Comparison of ENCODE assay signal across 25 cellular contexts in the genomic region with DNA sequence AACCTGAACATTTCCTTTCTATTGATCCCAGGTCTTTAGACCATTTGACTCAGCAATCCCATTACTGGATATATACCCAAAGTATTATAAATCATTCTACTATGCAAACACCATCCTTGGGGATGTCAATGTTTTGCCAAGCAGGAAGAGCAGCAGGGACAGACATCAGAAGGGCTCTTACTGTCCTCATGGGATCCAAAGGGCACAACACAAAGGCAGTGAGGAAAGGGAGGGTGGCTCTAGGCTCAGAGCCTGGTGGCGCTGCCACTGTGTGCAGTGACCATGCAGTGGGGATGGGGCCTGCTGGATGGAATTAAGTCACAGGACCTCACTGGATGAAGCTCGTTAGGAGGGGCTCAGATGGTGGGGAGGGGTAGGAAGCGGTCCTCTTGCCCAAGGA. TPM values are rescaled to one million over a fixed set of nuclear protein-coding genes. Genes with fewer than 3 reads are reported as not detected.
"Had no signal": no experiment of that assay in that cellular context is flagged by ENCODE, and none has a peak within 500 bp of the region (broad histone marks: within the 10 kb centered on the region; RNA-seq: fewer than 3 reads in every experiment).

No MANE protein-coding gene starts in this region.

- H3K4me3 ChIP-seq: ascending aorta, breast epithelium, esophagus squamous epithelium, heart right ventricle, ovary, right lobe of liver, tibial nerve, vagina had no signal

- DNase-seq: activated CD4-positive, alpha-beta T cell treated with anti-CD3 and anti-CD28 coated beads, Interleukin-2, amount 10 ng/mL, durations not matched to agents 7 days and 5 days; activated CD4-positive, CD25-positive, alpha-beta regulatory T cell; activated CD8-positive, alpha-beta memory T cell treated with anti-CD3 and anti-CD28 coated beads, Interleukin-2, amount 50 U/mL, for 4 hours; activated effector memory CD4-positive, alpha-beta T cell treated with anti-CD3 and anti-CD28 coated beads, Interleukin-2, amount 50 U/mL, for 16 hours; activated naive CD4-positive, alpha-beta T cell treated with anti-CD3 and anti-CD28 coated beads, Interleukin-2, amount 50 U/mL, for 16 hours; activated T-cell treated with anti-CD3 and anti-CD28 coated beads, Interleukin-2, amount 50 U/mL, for 72 hours; cerebellar nuclear complex; effector CD8-positive, alpha-beta T cell; esophagus squamous epithelium; heart right ventricle; immature natural killer cell; kidney glomerular epithelial cell; left ventricle myocardium superior; naive thymus-derived CD8-positive, alpha-beta T cell; ovary; right lobe of liver; small intestine; stimulated activated CD4-positive, alpha-beta T cell treated with anti-CD3 and anti-CD28 coated beads, Interleukin-15, amount 100 ng/mL, for 24 hours; stimulated activated CD4-positive, alpha-beta T cell treated with anti-CD3 and anti-CD28 coated beads, Interleukin-2, amount 100 ng/mL, for 48 hours had no signal

- H3K36me3 ChIP-seq: ascending aorta, breast epithelium, esophagus squamous epithelium, heart right ventricle, ovary, right lobe of liver, tibial nerve, vagina had no signal

- H3K4me1 ChIP-seq: ascending aorta, breast epithelium, vagina had no signal

- H3K27ac Mint-ChIP-seq: activated CD4-positive, alpha-beta T cell treated with anti-CD3 and anti-CD28 coated beads, Interleukin-2, amount 10 ng/mL, durations not matched to agents 7 days and 5 days; activated T-cell treated with anti-CD3 and anti-CD28 coated beads, Interleukin-2, amount 50 U/mL, for 72 hours; immature natural killer cell; stimulated activated naive CD8-positive, alpha-beta T cell treated with anti-CD3 and anti-CD28 coated beads, Interleukin-15, Interleukin-2, amounts not matched to agents 100 ng/mL and 50 ng/mL, for 24 hours had no signal

- H3K27me3 Mint-ChIP-seq: activated CD4-positive, alpha-beta T cell treated with anti-CD3 and anti-CD28 coated beads, Interleukin-2, amount 10 ng/mL, durations not matched to agents 7 days and 5 days had no signal

- H3K27ac ChIP-seq: ascending aorta, breast epithelium, heart right ventricle, ovary, right lobe of liver, vagina had no signal

- ATAC-seq: activated T-cell treated with anti-CD3 and anti-CD28 coated beads, Interleukin-2, amount 50 U/mL, for 72 hours; heart right ventricle; left ventricle myocardium superior; naive thymus-derived CD8-positive, alpha-beta T cell had no signal

- H3K4me3 Mint-ChIP-seq: activated CD4-positive, alpha-beta T cell treated with anti-CD3 and anti-CD28 coated beads, Interleukin-2, amount 10 ng/mL, durations not matched to agents 7 days and 5 days; activated T-cell treated with anti-CD3 and anti-CD28 coated beads, Interleukin-2, amount 50 U/mL, for 72 hours; immature natural killer cell; naive thymus-derived CD8-positive, alpha-beta T cell; stimulated activated naive CD8-positive, alpha-beta T cell treated with anti-CD3 and anti-CD28 coated beads, Interleukin-15, Interleukin-2, amounts not matched to agents 100 ng/mL and 50 ng/mL, for 24 hours had no signal

- H3K4me1 Mint-ChIP-seq: immature natural killer cell had no signal

- H3K27me3 ChIP-seq: ascending aorta, breast epithelium, esophagus squamous epithelium, ovary, right lobe of liver, tibial nerve, vagina had no signal

- H3K36me3 Mint-ChIP-seq: immature natural killer cell; naive thymus-derived CD8-positive, alpha-beta T cell had no signal

- H3K9me3 ChIP-seq: ascending aorta, breast epithelium, esophagus squamous epithelium, heart right ventricle, ovary, right lobe of liver, tibial nerve, vagina had no signal

RNA-seq across cellular contexts. Expression of a gene that starts 12.6 kb away (rescaled TPM):
- total RNA-seq: activated CD4-positive, alpha-beta T cell treated with anti-CD3 and anti-CD28 coated beads, Interleukin-2, amount 10 ng/mL, durations not matched to agents 7 days and 5 days; activated T-cell treated with anti-CD3 and anti-CD28 coated beads, Interleukin-2, amount 50 U/mL, for 72 hours; naive thymus-derived CD8-positive, alpha-beta T cell; pulmonary artery endothelial cell had no signal
- polyA plus RNA-seq: immature natural killer cell; naive thymus-derived CD8-positive, alpha-beta T cell had no signal
